ENCODE assay signal across 8 cellular contexts in genomic region chr12:52082988-52083637, GRCh38. TPM values are rescaled to one million over a fixed set of nuclear protein-coding genes. Genes with fewer than 3 reads are reported as not detected.
DNase-seq lines count a peak whose midpoint lies in the region; ATAC-seq, FAIRE-seq and TF ChIP-seq lines count a peak whose summit lies in the region.

No MANE protein-coding gene starts in this region.

- peaks cover 0 to 13% of the 10 kb centered on the region in 2 donors for H3K4me1 Mint-ChIP-seq in natural killer cell

- ATAC-seq in natural killer cell (peak; percentile 76 to 97 (median 90)), HG02884 (IDR thresholded peaks at IDR 0.05; ENCODE audit: unreplicated experiment) (no peak)

- peaks cover 16 to 25% of the 10 kb centered on the region in 2 donors for H3K27me3 Mint-ChIP-seq in natural killer cell (ENCODE audit: low read depth in 2 of 2)

- H3K9me3 Mint-ChIP-seq in natural killer cell, result no peaks in the 10 kb centered on the region

- H3K36me3 ChIP-seq in BE2C, result peaks cover 13% of the 10 kb centered on the region

- peak; percentile 99 for TF ChIP-seq CTCF in BE2C (IDR thresholded peaks at IDR 0.05; ENCODE audit: low read depth, low read length)
- TF ChIP-seq CTCF in natural killer cell (IDR thresholded peaks at IDR 0.05), result peak; percentile 95

- H3K27ac Mint-ChIP-seq in natural killer cell, result no peak overlapping the region

- no peak for TF ChIP-seq POLR2A in H54 (IDR thresholded peaks at IDR 0.05; ENCODE audit: low read depth, low read length)

- no peaks in the 10 kb centered on the region for H3K27me3 ChIP-seq in BE2C

- no peaks in the 10 kb centered on the region for H3K9me3 ChIP-seq in BE2C

- intact Hi-C loops in natural killer cell (cut with micrococcal nuclease), result loop anchor here (1.0 kb wide), 2 partner anchors 58 to 90 kb away; no protein-coding TSS in a partner anchor

- H3K4me3 Mint-ChIP-seq in natural killer cell, result no peak overlapping the region

- H3K4me3 ChIP-seq in BE2C (ENCODE audit: low read depth, low read length), result no peak overlapping the region

- DNase-seq in BE2C (peak; percentile 76), H54 (ENCODE audit: insufficient read length, low spot score) (peak; percentile 85), NCI-H82 treated with DMSO at 0.1 percent for 48 hours (lab: John Stamatoyannopoulos, UW; ENCODE audit: unreplicated experiment) (peak; percentile 14), epidermal melanocyte (ENCODE audit: insufficient read length, low spot score) (peak; percentile 95), natural killer cell (peak; percentile 66)
- peak; percentile 76 for DNase-seq in activated CD8-positive, alpha-beta memory T cell treated with anti-CD3 and anti-CD28 coated beads, Interleukin-2, amount 50 U/mL, for 4 hours
- DNase-seq in stimulated activated naive CD4-positive, alpha-beta T cell treated with Interleukin-2 at 50 U/mL for 16 hours (lab: John Stamatoyannopoulos, UW), result peak; percentile 56

- peaks cover under 1% of the 10 kb centered on the region for H3K36me3 Mint-ChIP-seq in natural killer cell

- H3K4me1 ChIP-seq in BE2C, result peaks cover 31% of the 10 kb centered on the region

- no peak for FAIRE-seq in H54 (lab: Jason Lieb, UNC)

RNA-seq across cellular contexts. Expression of gene SMIM41, which starts 3.6 kb away (rescaled TPM):
- not detected for polyA plus RNA-seq in BE2C (2012; ENCODE audit: insufficient read depth, insufficient read length, low read depth)
- total RNA-seq in natural killer cell, result not detected

RNA-seq across cellular contexts. Expression of gene ATG101, which starts 13.3 kb away (rescaled TPM):
- polyA plus RNA-seq in BE2C (2012; ENCODE audit: insufficient read depth, insufficient read length, low read depth), result 337 TPM
- total RNA-seq in natural killer cell, result 10 to 100 TPM; 18.6 to 32.8 (median 23.3) TPM

RNA-seq across cellular contexts. Expression of gene NR4A1, which starts 31.9 kb away (rescaled TPM):
- polyA plus RNA-seq in BE2C (2012; ENCODE audit: insufficient read depth, insufficient read length, low read depth), result 69.7 TPM
- total RNA-seq in natural killer cell, result 100 to 1,000 TPM in 1 of 3 donors, 10 to 100 TPM in 2; 72.5 to 177 (median 96.7) TPM

Comparison
In these comparisons a context has a peak if more than half of its experiments do, and no peak if none do; other contexts are left out.
1. DNase-seq: peak in every context shown above with its lines; median percentile 95 in epidermal melanocyte; 85 in H54; 76 in BE2C; 76 in activated CD8-positive, alpha-beta memory T cell treated with anti-CD3 and anti-CD28 coated beads, Interleukin-2, amount 50 U/mL, for 4 hours; 66 in natural killer cell; 56 in stimulated activated naive CD4-positive, alpha-beta T cell treated with Interleukin-2 at 50 U/mL for 16 hours; 14 in NCI-H82 treated with DMSO at 0.1 percent for 48 hours.